Comparison of ENCODE assay signal across 8 cellular contexts in the genomic region with DNA sequence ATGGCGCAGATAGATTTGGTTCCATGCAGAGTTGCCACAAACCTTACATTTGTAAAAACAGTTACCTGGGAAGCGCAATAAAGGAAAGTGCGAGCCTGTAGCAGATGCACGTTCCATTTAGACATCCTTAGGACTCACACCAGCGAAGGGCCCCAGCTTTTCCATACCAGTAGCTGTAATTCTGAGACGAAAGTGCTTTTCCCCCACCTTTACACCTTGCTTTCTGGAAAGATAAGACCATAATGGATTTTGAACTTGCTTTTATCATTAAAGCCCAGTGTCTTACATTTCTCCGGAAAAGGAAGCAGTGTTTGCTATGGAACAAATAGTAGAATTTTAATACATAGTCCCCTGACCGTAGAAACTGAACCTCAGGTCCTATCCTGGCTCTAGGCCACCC. TPM values are rescaled to one million over a fixed set of nuclear protein-coding genes. Genes with fewer than 3 reads are reported as not detected.
DNase-seq lines count a peak whose midpoint lies in the region; TF ChIP-seq lines count a peak whose summit lies in the region.

No MANE protein-coding gene starts in this region.

- H3K36me3 ChIP-seq in HAP-1 (replicated peaks), result no peaks in the 10 kb centered on the region; the same call in 1 of the 2 replicates
- peaks cover 11% of the 10 kb centered on the region for H3K36me3 ChIP-seq in iPS-20b (ENCODE audit: insufficient read depth, low read depth, low read length)
- H3K36me3 ChIP-seq in stomach smooth muscle (ENCODE audit: control insufficient read depth in 2 of 2, insufficient read depth in 2 of 2, low read length in 2 of 2), result no peaks in the 10 kb centered on the region

- TF ChIP-seq CTCF in VCaP (conservative IDR thresholded peaks at IDR 0.05), result no peak

- H3K27me3 ChIP-seq in HAP-1 (ENCODE audit: low read depth), result no peaks in the 10 kb centered on the region
- no peaks in the 10 kb centered on the region for H3K27me3 ChIP-seq in iPS-20b (ENCODE audit: insufficient read depth, low read length)
- no peaks in the 10 kb centered on the region for H3K27me3 ChIP-seq in stomach smooth muscle (ENCODE audit: control insufficient read depth in 1 of 2, insufficient read depth in 2 of 2, low read length in 2 of 2)

- no peak for DNase-seq in HAP-1 (ENCODE audit: low spot score in 2 of 2)
- DNase-seq in SIG-M5 (lab: John Stamatoyannopoulos, UW), result no peak
- no peak for DNase-seq in foreskin melanocyte
- DNase-seq in H4 (ENCODE audit: low spot score), result no peak
- DNase-seq in stimulated activated CD8-positive, alpha-beta memory T cell treated with anti-CD3 and anti-CD28 coated beads, Interleukin-4, amount 100 ng/mL, for 48 hours, result no peak

- H3K9me3 ChIP-seq in HAP-1 (no peaks in the 10 kb centered on the region), iPS-20b (ENCODE audit: insufficient read depth, low read depth, low read length) (no peaks in the 10 kb centered on the region), stomach smooth muscle (ENCODE audit: control insufficient read depth in 2 of 2, low read length in 2 of 2) (no peaks in the 10 kb centered on the region)

- H3K9ac ChIP-seq in iPS-20b (ENCODE audit: low read depth, low read length) (peak overlapping the region; percentile 55; the same call in 1 of the 2 replicates), stomach smooth muscle (ENCODE audit: low read length in 2 of 2) (peak overlapping the region; percentile 64 to 84)

- H3K4me3 ChIP-seq in HAP-1 (peak overlapping the region; percentile 75), iPS-20b (ENCODE audit: low read length) (peak overlapping the region; percentile 97), stomach smooth muscle (ENCODE audit: low read length in 2 of 2) (peak overlapping the region; percentile 91 to 95)

- in situ Hi-C loops in HAP-1 (cut with MboI; ENCODE audit: low sequenced_read_pairs), result no loop called here

- H3K4me1 ChIP-seq in HAP-1 (peaks cover 13% of the 10 kb centered on the region), iPS-20b (ENCODE audit: insufficient read depth, low read length) (no peaks in the 10 kb centered on the region), stomach smooth muscle (ENCODE audit: control insufficient read depth, insufficient read depth, low read length) (peaks cover 9% of the 10 kb centered on the region)

- H3K27ac ChIP-seq in VCaP (peak overlapping the region; percentile 67; the same call in 1 of the 2 replicates), iPS-20b (ENCODE audit: low read length) (no peak overlapping the region), stomach smooth muscle (ENCODE audit: low read length) (peak overlapping the region; percentile 67)

RNA-seq across cellular contexts. Expression of gene CCDC77, which starts 0.6 kb away (rescaled TPM):
- 29.5 and 34.3 TPM in 2 replicates for total RNA-seq in H4 (2014; rRNA removed; shearing (Covaris generic))

RNA-seq across cellular contexts. Expression of gene KDM5A, which starts 11.7 kb away (rescaled TPM):
- 28.4 and 32.2 TPM in 2 replicates for total RNA-seq in H4 (2014; rRNA removed; shearing (Covaris generic))

RNA-seq across cellular contexts. Expression of gene B4GALNT3, which starts 58.9 kb away (rescaled TPM):
- 3.0 and 3.3 TPM in 2 replicates for total RNA-seq in H4 (2014; rRNA removed; shearing (Covaris generic))
